ENCODE assay signal across 23 cellular contexts in the genomic region with DNA sequence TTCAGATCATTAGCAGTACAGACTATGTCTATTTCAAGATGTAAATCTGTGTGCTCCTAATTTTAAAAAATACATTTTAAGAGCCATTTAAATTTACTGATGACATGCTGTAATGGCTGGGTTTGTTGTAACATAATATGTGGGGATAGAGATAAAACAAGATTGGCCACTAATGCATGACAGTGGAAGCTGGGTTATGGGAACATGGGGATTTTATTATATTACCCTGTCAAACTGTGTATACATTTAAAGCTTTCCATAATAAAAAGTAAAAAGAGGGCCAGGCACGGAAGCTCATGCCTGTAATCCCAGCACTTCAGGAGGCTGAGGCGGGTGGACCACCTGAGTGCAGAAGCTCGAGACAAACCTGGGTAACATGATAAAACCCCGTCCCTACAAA. TPM values are rescaled to one million over a fixed set of nuclear protein-coding genes. Genes with fewer than 3 reads are reported as not detected.
"Had no signal": no experiment of that assay in that cellular context is flagged by ENCODE, and none has a peak within 500 bp of the region (broad histone marks: within the 10 kb centered on the region; RNA-seq: fewer than 3 reads in every experiment).

No MANE protein-coding gene starts in this region.

- H3K27ac ChIP-seq: RWPE1 had no signal

- DNase-seq: KBM-7; MV-4-11; NCI-H1048; NCI-H1105; NCI-H1417; NCI-H1436 treated with DMSO at 0.1 percent for 48 hours; NCI-H1694; NCI-H187 treated with DMSO at 0.1 percent for 48 hours; NCI-H2029 treated with DMSO at 0.1 percent for 48 hours; NCI-H2171 treated with DMSO at 0.1 percent for 48 hours; NCI-H345; NCI-H446 treated with DMSO at 0.1 percent for 48 hours; NCI-H510A treated with DMSO at 0.1 percent for 48 hours; NCI-H526; NK-92 treated with Interleukin-12 subunit alpha and Interleukin-12 subunit beta, amount 100 ng/mL, for 24 hours; PC-3; SHP77; SW 1271 had no signal

- ATAC-seq: Panc1, PC-3 had no signal

RNA-seq across cellular contexts. Expression of a gene that starts 9.1 kb away (rescaled TPM):
- total RNA-seq: HT-29, MCF 10A, OCI-LY7, PC-3 had no signal
